16 cellular contexts compared by ENCODE assay signal in the genomic region with DNA sequence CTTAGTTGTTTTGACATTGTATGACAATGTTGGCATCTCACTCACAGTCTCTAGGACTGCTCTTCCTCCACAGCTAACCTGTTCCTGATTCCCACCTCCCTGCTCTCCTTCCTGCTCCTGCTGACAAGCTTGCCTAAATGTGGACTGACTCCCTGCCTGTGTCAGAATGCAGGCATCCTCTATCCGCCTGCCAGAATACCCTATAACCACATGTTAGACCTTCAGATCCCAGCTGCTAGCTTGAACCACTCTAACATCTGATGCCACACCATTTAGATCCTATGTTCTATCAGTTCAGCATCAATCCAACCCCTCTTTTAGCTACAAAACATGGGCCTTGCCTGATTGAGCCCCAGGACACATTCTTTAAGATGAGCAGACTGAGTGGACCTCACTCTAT. TPM values are rescaled to one million over a fixed set of nuclear protein-coding genes. Genes with fewer than 3 reads are reported as not detected.
A peak's percentile ranks its signal among the peaks of the same experiment; 100 is the strongest.
DNase-seq lines count a peak whose midpoint lies in the region; ATAC-seq, FAIRE-seq and TF ChIP-seq lines count a peak whose summit lies in the region.
"Had no signal": no experiment of that assay in that cellular context is flagged by ENCODE, and none has a peak within 500 bp of the region (broad histone marks: within the 10 kb centered on the region; RNA-seq: fewer than 3 reads in every experiment).

No MANE protein-coding gene starts in this region.

- no peak overlapping the region for H3K4me3 Mint-ChIP-seq in astrocyte (ENCODE audit: unreplicated experiment)
- H3K4me3 Mint-ChIP-seq: memory B cell had no signal

- H3K4me1 Mint-ChIP-seq in astrocyte (ENCODE audit: low read depth, unreplicated experiment), result peaks cover 13% of the 10 kb centered on the region
- H3K4me1 Mint-ChIP-seq: memory B cell had no signal

- no peaks in the 10 kb centered on the region for H4K20me1 ChIP-seq in astrocyte (ENCODE audit: insufficient read depth, low read length)
- H4K20me1 ChIP-seq: BLaER1 had no signal

- peak; percentile 15 for DNase-seq in astrocyte (ENCODE audit: low read depth)
- peak; percentile 57 to 72 for DNase-seq in foreskin fibroblast
- DNase-seq in upper lobe of right lung, result no peak
- no peak for DNase-seq in putamen (ENCODE audit: low spot score)
- DNase-seq in hippocampal formation (lab: John Stamatoyannopoulos, UW), result no peak
- DNase-seq: anterior cingulate cortex; DMS153; NCI-H2171 treated with DMSO at 0.1 percent for 48 hours; ovary; stimulated activated CD4-positive, alpha-beta T cell treated with anti-CD3 and anti-CD28 coated beads, Interleukin-15, amount 100 ng/mL, for 24 hours had no signal

- H3K27me3 ChIP-seq in astrocyte (ENCODE audit: insufficient read depth, low read length), result no peaks in the 10 kb centered on the region
- H3K27me3 ChIP-seq in muscle layer of duodenum (ENCODE audit: low read depth, low read length), result no peaks in the 10 kb centered on the region
- H3K27me3 ChIP-seq in upper lobe of right lung, result no peaks in the 10 kb centered on the region
- H3K27me3 ChIP-seq: BLaER1, ovary had no signal

- H3K4me1 ChIP-seq in astrocyte (ENCODE audit: insufficient read depth, low read length) (no peaks in the 10 kb centered on the region), muscle layer of duodenum (ENCODE audit: control insufficient read depth in 1 of 2, insufficient read depth in 2 of 2, low read length in 2 of 2) (peaks cover 4 to 27% of the 10 kb centered on the region in 2 donors), upper lobe of right lung (peaks cover 18% of the 10 kb centered on the region)
- H3K4me1 ChIP-seq: BLaER1 had no signal

- ATAC-seq in upper lobe of right lung (no peak), HG02981 (IDR thresholded peaks at IDR 0.05; ENCODE audit: unreplicated experiment) (no peak)

- no peak overlapping the region for H3K4me2 ChIP-seq in astrocyte (ENCODE audit: low read length)
- H3K4me2 ChIP-seq: BLaER1 had no signal

- peak overlapping the region; percentile 79 for H3K27ac Mint-ChIP-seq in astrocyte (ENCODE audit: unreplicated experiment)
- H3K27ac Mint-ChIP-seq: memory B cell had no signal

- no peak overlapping the region for H3K4me3 ChIP-seq in astrocyte (ENCODE audit: insufficient read depth, low read depth, low read length)
- no peak overlapping the region for H3K4me3 ChIP-seq in foreskin fibroblast (ENCODE audit: low read depth in 1 of 2, low read length in 2 of 2)
- no peak overlapping the region for H3K4me3 ChIP-seq in muscle layer of duodenum (ENCODE audit: low read depth in 1 of 2, low read length in 2 of 2)
- H3K4me3 ChIP-seq in upper lobe of right lung, result no peak overlapping the region
- H3K4me3 ChIP-seq: BLaER1, ovary, SK-N-MC had no signal

- H3K27ac ChIP-seq in astrocyte (ENCODE audit: low read depth, low read length), result no peak overlapping the region
- peak overlapping the region; percentile 68 for H3K27ac ChIP-seq in muscle layer of duodenum (ENCODE audit: low read length)
- peak overlapping the region; percentile 26 for H3K27ac ChIP-seq in upper lobe of right lung
- H3K27ac ChIP-seq: BLaER1, ovary, SK-N-MC had no signal

- TF ChIP-seq CTCF in astrocyte (IDR thresholded peaks at IDR 0.05; ENCODE audit: insufficient read depth, low read depth, low read length), result no peak
- no peak for TF ChIP-seq CTCF in foreskin fibroblast (IDR thresholded peaks at IDR 0.05; ENCODE audit: low read depth, low read length)
- no peak for TF ChIP-seq CTCF in upper lobe of right lung (IDR thresholded peaks at IDR 0.05)

- H3K36me3 Mint-ChIP-seq in astrocyte (ENCODE audit: low read depth, unreplicated experiment), result no peaks in the 10 kb centered on the region
- H3K36me3 Mint-ChIP-seq: memory B cell had no signal

- no peaks in the 10 kb centered on the region for H3K9me3 Mint-ChIP-seq in astrocyte (ENCODE audit: unreplicated experiment)
- H3K9me3 Mint-ChIP-seq: memory B cell had no signal

- H3K36me3 ChIP-seq in astrocyte (ENCODE audit: insufficient read depth, low read length), result no peaks in the 10 kb centered on the region
- no peaks in the 10 kb centered on the region for H3K36me3 ChIP-seq in muscle layer of duodenum (ENCODE audit: control insufficient read depth in 1 of 2, insufficient read depth in 2 of 2, low read length in 2 of 2)
- no peaks in the 10 kb centered on the region for H3K36me3 ChIP-seq in upper lobe of right lung
- H3K36me3 ChIP-seq: BLaER1, ovary had no signal

- H3K79me2 ChIP-seq in astrocyte (ENCODE audit: insufficient read depth, low read length), result no peaks in the 10 kb centered on the region

- no peaks in the 10 kb centered on the region for H3K27me3 Mint-ChIP-seq in astrocyte (ENCODE audit: low read depth, unreplicated experiment)

- no peak overlapping the region for H2AFZ ChIP-seq in astrocyte (ENCODE audit: low read depth, low read length)

- intact Hi-C loops in upper lobe of right lung (cut with DNase I), result no loop called here

- no peak for FAIRE-seq in astrocyte (lab: Jason Lieb, UNC)
- FAIRE-seq: TTC549 had no signal

- no peak overlapping the region for H3K9ac ChIP-seq in astrocyte (ENCODE audit: low read length)
- H3K9ac ChIP-seq: BLaER1 had no signal

- H3K9me3 ChIP-seq in astrocyte (ENCODE audit: insufficient read depth, low read depth, low read length), result no peaks in the 10 kb centered on the region
- no peaks in the 10 kb centered on the region for H3K9me3 ChIP-seq in muscle layer of duodenum (ENCODE audit: control insufficient read depth in 1 of 2, low read length in 2 of 2)
- no peaks in the 10 kb centered on the region for H3K9me3 ChIP-seq in upper lobe of right lung
- H3K9me3 ChIP-seq: BLaER1, ovary had no signal

RNA-seq across cellular contexts. Expression of gene FILIP1, which starts 12.2 kb away (rescaled TPM):
- 1.0 and 2.0 TPM in 2 replicates for total RNA-seq in astrocyte
- 21.6 TPM for total RNA-seq in upper lobe of right lung

Comparison
In these comparisons a context has a peak if more than half of its experiments do, and no peak if none do; other contexts are left out.
1. DNase-seq: peak in astrocyte (single experiment) and foreskin fibroblast (2 of 2); none in upper lobe of right lung (single experiment), putamen (single experiment) and hippocampal formation (0 of 2).